In genomic region chr1:80535446-80535845, GRCh38 we compare ENCODE assay signal across 13 cellular contexts.
"Had no signal": no experiment of that assay in that cellular context is flagged by ENCODE, and none has a peak within 500 bp of the region (broad histone marks: within the 10 kb centered on the region; RNA-seq: fewer than 3 reads in every experiment).

No MANE protein-coding gene starts in this region.

- H3K27ac Mint-ChIP-seq: activated naive CD4-positive, alpha-beta T cell treated with anti-CD3 and anti-CD28 coated beads, Interleukin-2, amount 10 ng/mL, durations not matched to agents 7 days and 5 days; activated T-helper 17 cell treated with anti-CD3 and anti-CD28 coated beads, Interleukin-2, amount 50 U/mL, for 72 hours; immature natural killer cell; naive B cell had no signal

- H3K4me1 ChIP-seq: colonic mucosa, left lung, transverse colon had no signal

- H3K27me3 ChIP-seq: body of pancreas, colonic mucosa, left lung, transverse colon had no signal

- H3K9me3 ChIP-seq: body of pancreas, colonic mucosa, transverse colon had no signal

- H3K4me1 Mint-ChIP-seq: activated T-helper 17 cell treated with anti-CD3 and anti-CD28 coated beads, Interleukin-2, amount 50 U/mL, for 72 hours; immature natural killer cell; naive B cell had no signal

- DNase-seq: activated CD4-positive, alpha-beta T cell treated with anti-CD3 and anti-CD28 coated beads for 1 hour; activated CD4-positive, alpha-beta T cell treated with anti-CD3 and anti-CD28 coated beads, Interleukin-2, amount 50 U/mL, for 4 hours; activated naive CD4-positive, alpha-beta T cell treated with anti-CD3 and anti-CD28 coated beads, Interleukin-2, amount 10 ng/mL, durations not matched to agents 7 days and 5 days; body of pancreas; caudate nucleus; colonic mucosa; immature natural killer cell; left lung; naive B cell; stimulated activated CD4-positive, alpha-beta T cell treated with anti-CD3 and anti-CD28 coated beads, Interleukin-4, amount 100 ng/mL, for 24 hours; stimulated activated naive CD4-positive, alpha-beta T cell; transverse colon had no signal

- H3K27ac ChIP-seq: body of pancreas, colonic mucosa, left lung, transverse colon had no signal

- H3K4me3 Mint-ChIP-seq: activated naive CD4-positive, alpha-beta T cell treated with anti-CD3 and anti-CD28 coated beads, Interleukin-2, amount 10 ng/mL, durations not matched to agents 7 days and 5 days; activated T-helper 17 cell treated with anti-CD3 and anti-CD28 coated beads, Interleukin-2, amount 50 U/mL, for 72 hours; immature natural killer cell; naive B cell had no signal

- H3K36me3 ChIP-seq: colonic mucosa, left lung, transverse colon had no signal

- H3K27me3 Mint-ChIP-seq: activated naive CD4-positive, alpha-beta T cell treated with anti-CD3 and anti-CD28 coated beads, Interleukin-2, amount 10 ng/mL, durations not matched to agents 7 days and 5 days; activated T-helper 17 cell treated with anti-CD3 and anti-CD28 coated beads, Interleukin-2, amount 50 U/mL, for 72 hours; naive B cell had no signal

- H3K4me3 ChIP-seq: body of pancreas, colonic mucosa, left lung, transverse colon had no signal

- H3K36me3 Mint-ChIP-seq: activated naive CD4-positive, alpha-beta T cell treated with anti-CD3 and anti-CD28 coated beads, Interleukin-2, amount 10 ng/mL, durations not matched to agents 7 days and 5 days; immature natural killer cell; naive B cell had no signal

- ATAC-seq: activated T-helper 17 cell treated with anti-CD3 and anti-CD28 coated beads, Interleukin-2, amount 50 U/mL, for 72 hours; body of pancreas; left lung had no signal

- H3K9me3 Mint-ChIP-seq: activated naive CD4-positive, alpha-beta T cell treated with anti-CD3 and anti-CD28 coated beads, Interleukin-2, amount 10 ng/mL, durations not matched to agents 7 days and 5 days; naive B cell had no signal
